Comparison of ENCODE assay signal across 1 cellular context in genomic region chr17:41301204-41301790, GRCh38.
TF ChIP-seq lines count a peak whose summit lies in the region.

No MANE protein-coding gene starts in this region.

TF ChIP-seq in GM23338, 12 proteins besides CTCF, POLR2A, EP300 and RAD21 (continued from another document):
- no peak for TF ChIP-seq ZNF462 (CRISPR knock-in tag; IDR thresholded peaks at IDR 0.05)
- no peak for TF ChIP-seq ZNF331 (CRISPR knock-in tag; IDR thresholded peaks at IDR 0.05; ENCODE audit: low read depth)
- TF ChIP-seq JUNB (IDR thresholded peaks at IDR 0.05; ENCODE audit: unreplicated experiment), result no peak
- TF ChIP-seq CREB1 (CRISPR knock-in tag; IDR thresholded peaks at IDR 0.05; ENCODE audit: low read depth), result no peak
